In the genomic region with DNA sequence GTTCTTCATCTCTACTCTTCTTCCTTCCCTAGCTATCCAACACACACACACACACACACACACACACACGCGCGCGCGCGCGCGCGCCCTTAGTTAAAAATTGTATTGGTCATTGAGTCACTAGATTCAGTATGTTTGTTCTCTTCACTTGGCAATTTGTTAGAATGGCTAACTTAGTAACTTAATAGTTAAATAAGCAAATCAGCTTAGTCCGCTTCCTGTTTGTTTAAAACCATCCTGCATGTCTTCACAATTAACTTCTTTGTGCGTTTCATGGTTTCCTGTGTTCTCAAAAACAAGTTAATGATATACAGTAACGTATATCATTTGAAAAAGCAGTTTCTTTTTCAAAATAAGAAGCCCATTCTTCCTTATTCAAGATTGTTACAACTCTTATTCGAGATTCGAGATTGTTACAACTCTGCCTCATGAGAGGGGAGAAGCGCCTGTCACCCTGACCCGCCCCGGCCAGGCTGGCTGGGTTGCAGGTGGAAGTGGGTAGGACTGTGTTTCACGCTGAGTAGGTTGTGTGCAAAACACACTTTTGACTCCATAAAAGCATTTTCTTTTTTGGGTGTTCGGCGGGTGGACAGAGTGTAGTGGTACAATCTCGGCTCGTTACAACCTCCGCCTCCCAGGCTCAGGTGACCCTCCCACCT, we compare ENCODE assay signal across 11 cellular contexts. TPM values are rescaled to one million over a fixed set of nuclear protein-coding genes. Genes with fewer than 3 reads are reported as not detected.
A peak's percentile ranks its signal among the peaks of the same experiment; 100 is the strongest.
DNase-seq lines count a peak whose midpoint lies in the region; ATAC-seq and TF ChIP-seq lines count a peak whose summit lies in the region.
"Had no signal": no experiment of that assay in that cellular context is flagged by ENCODE, and none has a peak within 500 bp of the region (broad histone marks: within the 10 kb centered on the region; RNA-seq: fewer than 3 reads in every experiment).

No MANE protein-coding gene starts in this region.

- peaks cover 10% of the 10 kb centered on the region for H3K4me1 ChIP-seq in OCI-LY1 (ENCODE audit: insufficient read depth, low read length, severe bottlenecking)
- H3K4me1 ChIP-seq in body of pancreas: no peaks in the 10 kb centered on the region
- H3K4me1 ChIP-seq in stomach: no peaks in the 10 kb centered on the region

- no peaks in the 10 kb centered on the region; the same call in 1 of the 2 replicates for H3K27me3 ChIP-seq in OCI-LY1 (ENCODE audit: insufficient read depth, low read length)
- no peaks in the 10 kb centered on the region for H3K27me3 ChIP-seq in body of pancreas
- no peaks in the 10 kb centered on the region for H3K27me3 ChIP-seq in stomach

- H2AFZ ChIP-seq in OCI-LY1 (ENCODE audit: low read length): no peak overlapping the region

- H3K4me2 ChIP-seq in OCI-LY1 (ENCODE audit: low read length): peak overlapping the region; percentile 47

- no peaks in the 10 kb centered on the region for H3K79me2 ChIP-seq in OCI-LY1 (ENCODE audit: insufficient read depth, low read length)

- no peaks in the 10 kb centered on the region for H3K9me3 Mint-ChIP-seq in MCF 10A (ENCODE audit: unreplicated experiment)

- POLR2A ChIA-PET in MCF 10A (lab: Yijun Ruan, JAX): interaction anchor here (1.0 kb wide), 1 partner anchor 9 kb away, joined by 3 read pairs; no protein-coding TSS in a partner anchor

- WGBS in body of pancreas, 2 donors: 77 to 80% methylated on average over 23 of the region's 23 CpGs
- WGBS in stomach, 5 donors: 78 to 88% (median 82%) methylated on average over 23 of the region's 23 CpGs

- peak overlapping the region; percentile 31 for H3K4me3 ChIP-seq in OCI-LY1 (ENCODE audit: low read depth, low read length, poor library complexity, severe bottlenecking)
- no peak overlapping the region for H3K4me3 ChIP-seq in body of pancreas
- H3K4me3 ChIP-seq in stomach: no peak overlapping the region

- DNase-seq in activated CD8-positive, alpha-beta memory T cell treated with anti-CD3 and anti-CD28 coated beads for 24 hours: peak; percentile 65
- DNase-seq in activated CD8-positive, alpha-beta memory T cell treated with anti-CD3 and anti-CD28 coated beads, Interleukin-2, amount 50 U/mL, for 48 hours: no peak
- DNase-seq in body of pancreas (peak in 2 of 4 donors; percentile 30 to 55), stomach (no peak), NCI-H774 (lab: John Stamatoyannopoulos, UW) (no peak), substantia nigra (lab: John Stamatoyannopoulos, UW) (no peak), MCF 10A (ENCODE audit: unreplicated experiment) (no peak)
- DNase-seq: NCI-H1417 treated with DMSO at 0.1 percent for 48 hours had no signal

- intact Hi-C loops in body of pancreas (cut with DNase I) (no loop called here), stomach (cut with DNase I; ENCODE audit: low total_unique reads) (no loop called here), MCF 10A (cut with micrococcal nuclease) (loop anchor here (10.0 kb wide), 1 partner anchor 72 kb away; no protein-coding TSS in a partner anchor)

- H3K9ac ChIP-seq in OCI-LY1 (ENCODE audit: low read length): no peak overlapping the region

- H3K36me3 Mint-ChIP-seq in MCF 10A (ENCODE audit: insufficient read depth, unreplicated experiment): peaks cover 5% of the 10 kb centered on the region

- H3K27ac ChIP-seq in OCI-LY1 (ENCODE audit: low read depth, low read length, poor library complexity, severe bottlenecking) (no peak overlapping the region), body of pancreas (peak overlapping the region in 2 of 4 donors; percentile 37 to 49), stomach (peak overlapping the region in 4 of 5 donors; percentile 24 to 61 (median 38)), substantia nigra (ENCODE audit: low read depth, low read length, poor library complexity, severe bottlenecking) (no peak overlapping the region)
- H3K27ac ChIP-seq: epithelial cell of prostate had no signal

- TF ChIP-seq CTCF in OCI-LY1 (IDR thresholded peaks at IDR 0.05; ENCODE audit: low read length) (no peak), body of pancreas (IDR thresholded peaks at IDR 0.05) (no peak), stomach (IDR thresholded peaks at IDR 0.05) (no peak), MCF 10A (IDR thresholded peaks at IDR 0.05; ENCODE audit: unreplicated experiment) (no peak)

- H3K27ac Mint-ChIP-seq in MCF 10A (ENCODE audit: low read depth, unreplicated experiment): no peak overlapping the region
- H3K27ac Mint-ChIP-seq: WTC11 had no signal

- CTCF ChIA-PET in MCF 10A (lab: Yijun Ruan, JAX): interaction anchor here (0.6 to 1.5 kb wide), 4 partner anchors 44 to 236 kb away, joined by 3 to 5 read pairs (median 3); a partner anchor contains a TSS

- TF ChIP-seq EP300 in stomach (IDR thresholded peaks at IDR 0.05): no peak

- H4K20me1 ChIP-seq in OCI-LY1 (ENCODE audit: insufficient read depth, low read length): no peaks in the 10 kb centered on the region

- ATAC-seq in body of pancreas: peak; percentile 55
- ATAC-seq: WTC11 had no signal

- BruUV-seq in MCF 10A (replicated peaks; lab: Mats Ljungman, UMichigan): no TSS peak

- no peaks in the 10 kb centered on the region for H3K9me3 ChIP-seq in OCI-LY1 (ENCODE audit: low read length)
- H3K9me3 ChIP-seq in body of pancreas: no peaks in the 10 kb centered on the region
- H3K9me3 ChIP-seq in stomach: no peaks in the 10 kb centered on the region

- no peaks in the 10 kb centered on the region for H3K4me1 Mint-ChIP-seq in MCF 10A (ENCODE audit: insufficient read depth, unreplicated experiment)
- H3K4me1 Mint-ChIP-seq: WTC11 had no signal

- H3F3A ChIP-seq in OCI-LY1 (ENCODE audit: insufficient read depth, low read length): no peaks in the 10 kb centered on the region

- TF ChIP-seq POLR2A in body of pancreas (IDR thresholded peaks at IDR 0.05) (no peak), stomach (IDR thresholded peaks at IDR 0.05) (no peak)

- H3K9me2 ChIP-seq in OCI-LY1 (ENCODE audit: low read depth, low read length): no peaks in the 10 kb centered on the region

- H3K36me3 ChIP-seq in OCI-LY1 (ENCODE audit: insufficient read depth, low read length) (no peaks in the 10 kb centered on the region; the same call in 1 of the 2 replicates), body of pancreas (replicated peaks in 1 of 2; ENCODE audit: insufficient read depth in 1 of 2, low read depth in 2 of 2) (no peaks in the 10 kb centered on the region), stomach (peaks cover 0 to 49% (median 43%) of the 10 kb centered on the region in 4 donors)

- H3K27me3 Mint-ChIP-seq in MCF 10A (ENCODE audit: insufficient read depth, unreplicated experiment): no peaks in the 10 kb centered on the region

- no peak overlapping the region for H3K4me3 Mint-ChIP-seq in MCF 10A (ENCODE audit: unreplicated experiment)
- H3K4me3 Mint-ChIP-seq: WTC11 had no signal

RNA-seq across cellular contexts. Expression of a gene that starts 9.5 kb away (rescaled TPM):
- total RNA-seq in body of pancreas (10 to 100 TPM; 18.2 to 57.7 TPM), stomach (100 to 1,000 TPM in 1 of 5 donors, 10 to 100 TPM in 3, 1 to 10 TPM in 1; 6.2 to 107 (median 23.3) TPM), MCF 10A (2022) (9.1 and 9.9 TPM in 2 replicates)
- 1 to 10 TPM; 4.6 to 8.4 (median 6.3) TPM for polyA plus RNA-seq in stomach

RNA-seq across cellular contexts. Expression of a gene that starts 37.2 kb away (rescaled TPM):
- total RNA-seq in body of pancreas: 10 to 100 TPM in 1 of 2 donors, 1 to 10 TPM in 1; 4.2 to 12.9 TPM
- total RNA-seq in stomach: 1 to 10 TPM in 4 of 5 donors, not detected in 1; 1.3 to 3.6 (median 2.0) TPM
- 1 to 10 TPM in 2 of 3 donors, under 1 TPM in 1; 1.00 to 2.9 (median 2.4) TPM for polyA plus RNA-seq in stomach
- 3.4 and 7.6 TPM in 2 replicates for total RNA-seq in MCF 10A (2022)

RNA-seq across cellular contexts. Expression of a gene that starts 45.9 kb away (rescaled TPM):
- total RNA-seq in body of pancreas: 1 to 10 TPM; 4.3 to 7.8 TPM
- 10 to 100 TPM in 1 of 5 donors, 1 to 10 TPM in 4; 1.2 to 26.6 (median 5.1) TPM for total RNA-seq in stomach
- polyA plus RNA-seq in stomach: 1 to 10 TPM; 1.4 to 2.8 (median 2.1) TPM
- 5.0 and 6.3 TPM in 2 replicates for total RNA-seq in MCF 10A (2022)

RNA-seq across cellular contexts. Expression of a gene that starts 51.2 kb away (rescaled TPM):
- total RNA-seq in body of pancreas (10 to 100 TPM in 1 of 2 donors, 1 to 10 TPM in 1; 2.3 to 14.3 TPM), stomach (10 to 100 TPM in 3 of 5 donors, 1 to 10 TPM in 2; 2.8 to 32.1 (median 11.3) TPM), MCF 10A (2022) (14.0 and 17.6 TPM in 2 replicates)
- 10 to 100 TPM; 11.5 to 18.0 (median 14.1) TPM for polyA plus RNA-seq in stomach

Comparison
In these comparisons a context has a peak if more than half of its experiments do, and no peak if none do; other contexts are left out.
1. H3K27ac ChIP-seq: peak in stomach (4 of 5); none in OCI-LY1 (single experiment) and substantia nigra (single experiment).